ENCODE assay signal across 16 cellular contexts in genomic region chr12:87820524-87821194, GRCh38.
DNase-seq lines count a peak whose midpoint lies in the region; ATAC-seq, FAIRE-seq and TF ChIP-seq lines count a peak whose summit lies in the region.
"Had no signal": no experiment of that assay in that cellular context is flagged by ENCODE, and none has a peak within 500 bp of the region (broad histone marks: within the 10 kb centered on the region; RNA-seq: fewer than 3 reads in every experiment).

No MANE protein-coding gene starts in this region.

- H3K9me3 Mint-ChIP-seq in activated naive CD4-positive, alpha-beta T cell treated with anti-CD3 and anti-CD28 coated beads for 36 hours: no peaks in the 10 kb centered on the region
- H3K9me3 Mint-ChIP-seq: activated CD4-positive, alpha-beta memory T cell treated with anti-CD3 and anti-CD28 coated beads for 36 hours had no signal

- H3K79me2 ChIP-seq in SK-N-SH (ENCODE audit: insufficient read depth) (no peaks in the 10 kb centered on the region), keratinocyte (ENCODE audit: control insufficient read depth, insufficient read depth, low read length) (no peaks in the 10 kb centered on the region)

- H3K4me1 ChIP-seq in SK-N-SH (ENCODE audit: control insufficient read depth in 1 of 2, insufficient read depth in 2 of 2, low read depth in 1 of 2, low read length in 1 of 2): no peaks in the 10 kb centered on the region; a peak in 1 of 4 replicates
- peaks cover 7% of the 10 kb centered on the region for H3K4me1 ChIP-seq in keratinocyte (ENCODE audit: control insufficient read depth, extremely low read depth, insufficient read depth, low read length)
- H3K4me1 ChIP-seq in Peyer's patch: no peaks in the 10 kb centered on the region

- no peak for TF ChIP-seq POLR2A in Peyer's patch (IDR thresholded peaks at IDR 0.05)

- no peak overlapping the region for H3K4me2 ChIP-seq in SK-N-SH
- peak overlapping the region; percentile 68 for H3K4me2 ChIP-seq in keratinocyte (ENCODE audit: control insufficient read depth, extremely low read depth, insufficient read depth, low read depth, low read length)

- no peak for DNase-seq in SK-N-SH
- peak; percentile 66 for DNase-seq in astrocyte of the cerebellum (ENCODE audit: low read depth)
- peak; percentile 9 for DNase-seq in keratinocyte (ENCODE audit: low read depth, low spot score)
- no peak for DNase-seq in stimulated activated CD4-positive, alpha-beta T cell treated with anti-CD3 and anti-CD28 coated beads, Interleukin-4, amount 100 ng/mL, for 24 hours
- no peak for DNase-seq in Peyer's patch
- no peak for DNase-seq in DMS79 (lab: John Stamatoyannopoulos, UW)
- DNase-seq in activated naive CD4-positive, alpha-beta T cell treated with anti-CD3 and anti-CD28 coated beads for 36 hours: no peak
- DNase-seq: activated CD4-positive, alpha-beta memory T cell treated with anti-CD3 and anti-CD28 coated beads for 36 hours; activated effector memory CD4-positive, alpha-beta T cell treated with Interleukin-2 at 50 U/mL for 16 hours; central memory CD4-positive, alpha-beta T cell; Karpas-422; right lobe of liver; T1000 had no signal

- no peak overlapping the region for H3K27ac Mint-ChIP-seq in activated naive CD4-positive, alpha-beta T cell treated with anti-CD3 and anti-CD28 coated beads for 36 hours
- H3K27ac Mint-ChIP-seq: activated CD4-positive, alpha-beta memory T cell treated with anti-CD3 and anti-CD28 coated beads for 36 hours had no signal

- in situ Hi-C loops in astrocyte of the cerebellum (cut with HindIII; ENCODE audit: low sequenced_read_pairs): no loop called here

- peaks cover 2% of the 10 kb centered on the region for H3K27me3 Mint-ChIP-seq in activated naive CD4-positive, alpha-beta T cell treated with anti-CD3 and anti-CD28 coated beads for 36 hours (ENCODE audit: low read depth)
- H3K27me3 Mint-ChIP-seq: activated CD4-positive, alpha-beta memory T cell treated with anti-CD3 and anti-CD28 coated beads for 36 hours had no signal

- H3K27ac ChIP-seq in SK-N-SH (ENCODE audit: low read depth in 2 of 2, low read length in 1 of 2): no peak overlapping the region
- H3K27ac ChIP-seq in keratinocyte (ENCODE audit: control insufficient read depth, insufficient read depth, low read length): peak overlapping the region; percentile 79
- no peak overlapping the region for H3K27ac ChIP-seq in Peyer's patch
- H3K27ac ChIP-seq: esophagus muscularis mucosa, right lobe of liver had no signal

- H3K4me3 ChIP-seq in SK-N-SH (ENCODE audit: low read depth in 2 of 2, low read length in 1 of 2): no peak overlapping the region
- no peak overlapping the region for H3K4me3 ChIP-seq in astrocyte of the cerebellum (ENCODE audit: low read depth, low read length)
- H3K4me3 ChIP-seq in keratinocyte (ENCODE audit: control insufficient read depth in 2 of 3, extremely low read depth in 1 of 3, insufficient read depth in 2 of 3, low read depth in 1 of 3, low read length in 3 of 3): peak overlapping the region in 1 of 3 experiments; percentile 52
- no peak overlapping the region for H3K4me3 ChIP-seq in Peyer's patch
- H3K4me3 ChIP-seq: esophagus muscularis mucosa, right lobe of liver had no signal

- no peaks in the 10 kb centered on the region for H3K9me2 ChIP-seq in SK-N-SH

- intact Hi-C loops in activated naive CD4-positive, alpha-beta T cell treated with anti-CD3 and anti-CD28 coated beads for 36 hours (cut with micrococcal nuclease): no loop called here

- no peak overlapping the region for H2AFZ ChIP-seq in SK-N-SH (ENCODE audit: low read depth)
- peak overlapping the region; percentile 7 for H2AFZ ChIP-seq in keratinocyte (ENCODE audit: control insufficient read depth, low read length)

- H4K20me1 ChIP-seq in SK-N-SH (ENCODE audit: insufficient read depth) (no peaks in the 10 kb centered on the region), keratinocyte (ENCODE audit: control insufficient read depth, extremely low read depth, insufficient read depth, low read length) (no peaks in the 10 kb centered on the region)

- H3K36me3 ChIP-seq in SK-N-SH (replicated peaks in 1 of 2; ENCODE audit: control insufficient read depth in 1 of 2, insufficient read depth in 2 of 2, low read length in 1 of 2) (no peaks in the 10 kb centered on the region), keratinocyte (ENCODE audit: control insufficient read depth in 2 of 2, extremely low read depth in 1 of 2, insufficient read depth in 2 of 2, low read length in 2 of 2) (no peaks in the 10 kb centered on the region), Peyer's patch (no peaks in the 10 kb centered on the region)
- H3K36me3 ChIP-seq: esophagus muscularis mucosa, right lobe of liver had no signal

- POLR2A ChIA-PET in SK-N-SH (lab: Yijun Ruan, JAX): no interaction called here

- H3K36me3 Mint-ChIP-seq in activated naive CD4-positive, alpha-beta T cell treated with anti-CD3 and anti-CD28 coated beads for 36 hours (ENCODE audit: low read depth): no peaks in the 10 kb centered on the region
- H3K36me3 Mint-ChIP-seq: activated CD4-positive, alpha-beta memory T cell treated with anti-CD3 and anti-CD28 coated beads for 36 hours had no signal

- H3K9me1 ChIP-seq in keratinocyte (ENCODE audit: control insufficient read depth, extremely low read depth, insufficient read depth, low read length): no peaks in the 10 kb centered on the region

- no peaks in the 10 kb centered on the region for H3F3A ChIP-seq in SK-N-SH (replicated peaks; ENCODE audit: insufficient read depth)

- ATAC-seq in SK-N-SH treated with all-trans-retinoic acid at 6 μM for 48 hours: peak; percentile 30; the same call in 2 of the 3 replicates

- TF ChIP-seq EP300 in SK-N-SH (IDR thresholded peaks at IDR 0.05; ENCODE audit: borderline replicate concordance in 1 of 2, low read depth in 1 of 2, low read length in 1 of 2): no peak

- CTCF ChIA-PET in SK-N-SH (lab: Yijun Ruan, JAX): no interaction called here
- CTCF ChIA-PET in activated naive CD4-positive, alpha-beta T cell treated with anti-CD3 and anti-CD28 coated beads for 36 hours (lab: Charles Lee): no interaction called here

- H3K27me3 ChIP-seq in SK-N-SH (ENCODE audit: insufficient read depth) (no peaks in the 10 kb centered on the region), keratinocyte (ENCODE audit: control insufficient read depth, extremely low read depth, insufficient read depth, low read length) (no peaks in the 10 kb centered on the region), Peyer's patch (no peaks in the 10 kb centered on the region)
- H3K27me3 ChIP-seq: esophagus muscularis mucosa, right lobe of liver had no signal

- peak; percentile 78 for FAIRE-seq in keratinocyte (lab: Jason Lieb, UNC)
- FAIRE-seq: A204.1 had no signal

- dilution Hi-C loops in keratinocyte (cut with MboI; ENCODE audit: extremely low pct_ligation_motif_present, low sequenced_read_pairs): no loop called here

- no peak for TF ChIP-seq RAD21 in SK-N-SH (IDR thresholded peaks at IDR 0.05; ENCODE audit: low read length)

- H3K9me3 ChIP-seq in SK-N-SH (no peaks in the 10 kb centered on the region), keratinocyte (ENCODE audit: control insufficient read depth, low read depth, low read length) (no peaks in the 10 kb centered on the region), Peyer's patch (no peaks in the 10 kb centered on the region)
- H3K9me3 ChIP-seq: esophagus muscularis mucosa, right lobe of liver had no signal

- TF ChIP-seq CTCF in SK-N-SH (IDR thresholded peaks at IDR 0.05): no peak
- no peak for TF ChIP-seq CTCF in astrocyte of the cerebellum (IDR thresholded peaks at IDR 0.05; ENCODE audit: low read depth, low read length, missing control alignments)
- no peak for TF ChIP-seq CTCF in keratinocyte (optimal IDR thresholded peaks at IDR 0.05 in 1 of 3, IDR thresholded peaks at IDR 0.05 in 1 of 3, conservative IDR thresholded peaks at IDR 0.05 in 1 of 3; ENCODE audit: extremely low read depth in 1 of 3, insufficient read depth in 2 of 3, low read length in 3 of 3)
- no peak for TF ChIP-seq CTCF in Peyer's patch (IDR thresholded peaks at IDR 0.05)

- WGBS in SK-N-SH (ENCODE audit: low lambda C conversion rate): 62% methylated on average over 6 of the region's 6 CpGs

- H3K4me3 Mint-ChIP-seq in activated naive CD4-positive, alpha-beta T cell treated with anti-CD3 and anti-CD28 coated beads for 36 hours: no peak overlapping the region
- H3K4me3 Mint-ChIP-seq: activated CD4-positive, alpha-beta memory T cell treated with anti-CD3 and anti-CD28 coated beads for 36 hours had no signal

- H3K9ac ChIP-seq in SK-N-SH (no peak overlapping the region), keratinocyte (ENCODE audit: control insufficient read depth, extremely low read depth, insufficient read depth, low read length) (peak overlapping the region; percentile 29)

- H3K4me1 Mint-ChIP-seq in activated naive CD4-positive, alpha-beta T cell treated with anti-CD3 and anti-CD28 coated beads for 36 hours (ENCODE audit: low read depth): no peaks in the 10 kb centered on the region

TF ChIP-seq in SK-N-SH treated with all-trans-retinoic acid at 6 μM for 48 hours, 23 proteins besides CTCF, POLR2A, EP300 and RAD21 (continues in another document):
- peak; percentile 51; the same call in 1 of the 2 replicates for TF ChIP-seq TOX (CRISPR knock-in tag; IDR thresholded peaks at IDR 0.05; ENCODE audit: borderline replicate concordance)

TF ChIP-seq in SK-N-SH, 30 proteins besides CTCF, POLR2A, EP300 and RAD21:
- no peak for TF ChIP-seq TCF12 (IDR thresholded peaks at IDR 0.05)
- TF ChIP-seq GATA2 (CRISPR knock-in tag; IDR thresholded peaks at IDR 0.05): no peak
- no peak for TF ChIP-seq MEF2A (IDR thresholded peaks at IDR 0.05; ENCODE audit: borderline replicate concordance, low read depth)
- no peak for TF ChIP-seq GABPA (IDR thresholded peaks at IDR 0.05; ENCODE audit: low read depth)
- no peak for TF ChIP-seq MXI1 (IDR thresholded peaks at IDR 0.05; ENCODE audit: low read depth, low read length)
- no peak for TF ChIP-seq RCOR1 (IDR thresholded peaks at IDR 0.05; ENCODE audit: low read length)
- no peak for TF ChIP-seq CHD2 (IDR thresholded peaks at IDR 0.05; ENCODE audit: low read length, partially characterized antibody)
- TF ChIP-seq USF1 (IDR thresholded peaks at IDR 0.05; ENCODE audit: borderline replicate concordance, low read depth): no peak
- no peak for TF ChIP-seq EZH2phosphoT487 (IDR thresholded peaks at IDR 0.05; ENCODE audit: borderline replicate concordance, low read depth)
- no peak for TF ChIP-seq FOSL2 (IDR thresholded peaks at IDR 0.05; ENCODE audit: borderline replicate concordance, low read depth)
- no peak for TF ChIP-seq RXRA (IDR thresholded peaks at IDR 0.05; ENCODE audit: borderline replicate concordance, low read depth)

Comparison
In these comparisons a context has a peak if more than half of its experiments do, and no peak if none do; other contexts are left out.
1. DNase-seq: peak in astrocyte of the cerebellum (single experiment) and keratinocyte (single experiment); none in SK-N-SH (single experiment), stimulated activated CD4-positive, alpha-beta T cell treated with anti-CD3 and anti-CD28 coated beads, Interleukin-4, amount 100 ng/mL, for 24 hours (single experiment), Peyer's patch (0 of 3), DMS79 (single experiment) and activated naive CD4-positive, alpha-beta T cell treated with anti-CD3 and anti-CD28 coated beads for 36 hours (single experiment).